9 cellular contexts compared by ENCODE assay signal in the genomic region with DNA sequence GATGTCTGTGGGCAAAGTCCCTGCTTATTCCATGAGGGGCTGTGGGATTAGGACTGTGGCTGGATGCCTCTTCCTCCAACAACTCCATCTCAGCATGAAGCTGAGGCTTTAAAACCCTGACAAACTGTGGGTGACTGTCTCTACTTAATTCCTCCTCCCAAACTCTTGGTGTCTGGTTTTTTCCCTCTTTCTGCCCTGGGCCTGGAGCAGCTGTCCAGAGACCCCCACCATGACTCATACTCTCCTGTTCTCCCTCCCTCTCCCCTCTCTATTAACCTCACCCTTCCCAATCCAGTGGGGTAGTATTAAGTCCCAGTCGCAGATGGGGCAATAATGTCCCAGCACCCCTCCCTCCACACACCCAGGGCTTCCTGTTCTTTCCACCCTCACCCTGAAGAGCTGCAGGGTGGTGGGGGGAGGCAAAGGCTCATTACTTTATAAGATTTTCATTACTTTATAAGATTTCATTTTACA. TPM values are rescaled to one million over a fixed set of nuclear protein-coding genes. Genes with fewer than 3 reads are reported as not detected.
DNase-seq lines count a peak whose midpoint lies in the region; ATAC-seq and TF ChIP-seq lines count a peak whose summit lies in the region.
"Had no signal": no experiment of that assay in that cellular context is flagged by ENCODE, and none has a peak within 500 bp of the region (broad histone marks: within the 10 kb centered on the region; RNA-seq: fewer than 3 reads in every experiment).

No MANE protein-coding gene starts in this region.

- H3K27ac ChIP-seq in gastroesophageal sphincter (peak overlapping the region; percentile 23 to 91 (median 88)), rectal smooth muscle tissue (ENCODE audit: low read depth, low read length) (peak overlapping the region; percentile 85), aorta (ENCODE audit: low read depth in 1 of 2, low read length in 2 of 2) (peak overlapping the region in 1 of 2 donors; percentile 91)

- H3K36me3 ChIP-seq in gastroesophageal sphincter (peaks cover 0 to 16% of the 10 kb centered on the region in 2 donors), rectal smooth muscle tissue (ENCODE audit: control insufficient read depth, insufficient read depth, low read length) (no peaks in the 10 kb centered on the region), aorta (ENCODE audit: control insufficient read depth in 1 of 2, insufficient read depth in 2 of 2, low read length in 1 of 2) (no peaks in the 10 kb centered on the region)

- H3K4me1 ChIP-seq in gastroesophageal sphincter = peaks cover 0 to 55% (median 23%) of the 10 kb centered on the region in 3 donors
- H3K4me1 ChIP-seq in rectal smooth muscle tissue (ENCODE audit: control insufficient read depth, insufficient read depth, low read length) = peaks cover 5% of the 10 kb centered on the region
- H3K4me1 ChIP-seq in aorta (ENCODE audit: control insufficient read depth in 1 of 2, insufficient read depth in 2 of 2, low read length in 2 of 2) = peaks cover 0 to 3% of the 10 kb centered on the region in 2 donors

- no peak for TF ChIP-seq POLR2A in gastroesophageal sphincter (IDR thresholded peaks at IDR 0.05)

- H3K9me3 ChIP-seq in gastroesophageal sphincter = no peaks in the 10 kb centered on the region
- H3K9me3 ChIP-seq in aorta (ENCODE audit: control insufficient read depth, low read length) = no peaks in the 10 kb centered on the region

- peak; percentile 8 for DNase-seq in EH (ENCODE audit: low read depth)
- DNase-seq in GM19238 (ENCODE audit: insufficient read length, low spot score) = no peak
- DNase-seq in aorta = no peak
- DNase-seq in glomerular visceral epithelial cell (ENCODE audit: extremely low spot score) = no peak
- DNase-seq in NCI-H524 treated with DMSO at 0.1 percent for 48 hours (lab: John Stamatoyannopoulos, UW) = no peak
- DNase-seq: NCI-H1105 treated with DMSO at 0.1 percent for 48 hours had no signal

- ATAC-seq in gastroesophageal sphincter = no peak
- no peak for ATAC-seq in aorta (ENCODE audit: low FRiP score)

- 0 to 40% methylated on average over 1 of the region's 1 CpG for WGBS in gastroesophageal sphincter (ENCODE audit: low coverage in 1 of 2), 2 donors
- 7 to 16% methylated on average over 1 of the region's 1 CpG for WGBS in aorta, 2 donors

- H3K27me3 ChIP-seq in gastroesophageal sphincter (no peaks in the 10 kb centered on the region), rectal smooth muscle tissue (ENCODE audit: control insufficient read depth, insufficient read depth, low read length) (no peaks in the 10 kb centered on the region), aorta (ENCODE audit: control insufficient read depth in 1 of 2, insufficient read depth in 2 of 2, low read length in 1 of 2) (no peaks in the 10 kb centered on the region)

- intact Hi-C loops in aorta (cut with DNase I) = loop anchor here in 1 of 2 donors (2.0 kb wide), 2 partner anchors 13 to 95 kb away; a partner anchor contains a TSS

- no peak for TF ChIP-seq EP300 in gastroesophageal sphincter (IDR thresholded peaks at IDR 0.05)

- no peak overlapping the region for H3K9ac ChIP-seq in rectal smooth muscle tissue (ENCODE audit: low read length)

- peak overlapping the region; percentile 86 for H3K4me3 ChIP-seq in WI38 (ENCODE audit: low read depth, low read length)
- peak overlapping the region; percentile 75 to 83 for H3K4me3 ChIP-seq in gastroesophageal sphincter
- peak overlapping the region; percentile 80 for H3K4me3 ChIP-seq in rectal smooth muscle tissue (ENCODE audit: low read length)
- H3K4me3 ChIP-seq in aorta (ENCODE audit: low read length in 2 of 2) = peak overlapping the region in 1 of 2 donors; percentile 77

- TF ChIP-seq CTCF in WI38 (IDR thresholded peaks at IDR 0.05; ENCODE audit: low read depth, low read length) (no peak), gastroesophageal sphincter (IDR thresholded peaks at IDR 0.05) (no peak)

RNA-seq across cellular contexts. Expression of a gene that starts 2.1 kb away (rescaled TPM):
- total RNA-seq in gastroesophageal sphincter = 10 to 100 TPM; 16.8 to 38.8 (median 29.0) TPM
- total RNA-seq in aorta = 10 to 100 TPM; 22.6 to 24.6 TPM
- polyA plus RNA-seq in aorta = 10 to 100 TPM; 11.9 to 12.3 TPM

RNA-seq across cellular contexts. Expression of a gene that starts 11.3 kb away (rescaled TPM):
- total RNA-seq in gastroesophageal sphincter = 10 to 100 TPM in 1 of 4 donors, 1 to 10 TPM in 3; 1.4 to 29.5 (median 7.2) TPM
- total RNA-seq in aorta = 100 to 1,000 TPM in 1 of 2 donors, 10 to 100 TPM in 1; 26.4 to 144 TPM
- 10 to 100 TPM in 1 of 2 donors, 1 to 10 TPM in 1; 8.9 to 94.4 TPM for polyA plus RNA-seq in aorta

RNA-seq across cellular contexts. Expression of a gene that starts 13.6 kb away (rescaled TPM):
- total RNA-seq in gastroesophageal sphincter (10 to 100 TPM in 3 of 4 donors, 1 to 10 TPM in 1; 9.2 to 13.1 (median 11.9) TPM), aorta (10 to 100 TPM; 23.6 to 34.6 TPM)
- polyA plus RNA-seq in aorta = 10 to 100 TPM; 32.5 to 37.4 TPM

RNA-seq across cellular contexts. Expression of a gene that starts 13.9 kb away (rescaled TPM):
- total RNA-seq in gastroesophageal sphincter (10 to 100 TPM; 50.3 to 90.5 (median 63.3) TPM), aorta (10 to 100 TPM; 48.3 to 51.8 TPM)
- polyA plus RNA-seq in aorta = 100 to 1,000 TPM in 1 of 2 donors, 10 to 100 TPM in 1; 88.9 to 123 TPM
